9 cellular contexts compared by ENCODE assay signal in genomic region chr9:122718038-122718437, GRCh38. TPM values are rescaled to one million over a fixed set of nuclear protein-coding genes. Genes with fewer than 3 reads are reported as not detected.
"Had no signal": no experiment of that assay in that cellular context is flagged by ENCODE, and none has a peak within 500 bp of the region (broad histone marks: within the 10 kb centered on the region; RNA-seq: fewer than 3 reads in every experiment).

No MANE protein-coding gene starts in this region.

- H3K4me3 ChIP-seq: GM12878 had no signal

- FAIRE-seq: G401.6, GM12878, GM12891, GM12892, GM18507, GM19239 had no signal

- ATAC-seq: GM12878 had no signal

- DNase-seq: GDM1, GF-D8 had no signal

RNA-seq across cellular contexts. Expression of gene OR1L4, which starts 5.8 kb away (rescaled TPM):
- total RNA-seq: G401, GM12878 had no signal
- polyA plus RNA-seq: GM12878 had no signal

RNA-seq across cellular contexts. Expression of gene OR1L6, which starts 24.1 kb away (rescaled TPM):
- total RNA-seq: G401, GM12878 had no signal
- polyA plus RNA-seq: GM12878 had no signal

RNA-seq across cellular contexts. Expression of gene OR1L3, which starts 43.1 kb away (rescaled TPM):
- total RNA-seq: G401, GM12878 had no signal
- polyA plus RNA-seq: GM12878 had no signal

RNA-seq across cellular contexts. Expression of gene OR1L1, which starts 56.5 kb away (rescaled TPM):
- total RNA-seq: G401, GM12878 had no signal
- polyA plus RNA-seq: GM12878 had no signal
